Comparison of ENCODE assay signal across 9 cellular contexts in the genomic region with DNA sequence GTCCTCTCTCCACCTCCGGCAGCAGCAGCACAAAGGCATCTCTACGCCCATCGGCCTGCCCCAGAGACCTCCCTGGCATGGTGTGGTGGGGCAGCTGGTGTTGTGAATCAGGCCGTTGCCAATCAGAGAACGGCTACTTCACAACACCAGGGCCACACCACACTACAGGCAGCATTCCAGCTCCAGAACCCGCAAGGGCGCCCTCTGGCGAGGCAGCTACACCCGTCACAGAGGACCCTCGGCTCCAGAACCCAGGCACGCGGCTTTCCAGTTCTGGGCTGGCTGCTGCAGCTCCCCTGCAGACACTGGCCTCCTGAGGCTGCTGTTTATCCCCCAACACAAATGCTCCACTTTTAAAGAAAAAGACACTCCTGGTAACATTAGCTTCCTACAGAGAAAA.
A peak's percentile ranks its signal among the peaks of the same experiment; 100 is the strongest.
DNase-seq lines count a peak whose midpoint lies in the region; ATAC-seq and TF ChIP-seq lines count a peak whose summit lies in the region.
"Had no signal": no experiment of that assay in that cellular context is flagged by ENCODE, and none has a peak within 500 bp of the region (broad histone marks: within the 10 kb centered on the region; RNA-seq: fewer than 3 reads in every experiment).

No MANE protein-coding gene starts in this region.

- H3K36me3 Mint-ChIP-seq in T-cell (no peaks in the 10 kb centered on the region), endothelial cell (ENCODE audit: low read depth, unreplicated experiment) (no peaks in the 10 kb centered on the region), progenitor cell of endocrine pancreas (ENCODE audit: insufficient read depth) (peaks cover 2% of the 10 kb centered on the region)
- H3K36me3 Mint-ChIP-seq: activated naive CD8-positive, alpha-beta T cell had no signal

- DNase-seq in GM13976 (ENCODE audit: low spot score): peak; percentile 67
- peak in 20 of 34 experiments; percentile 2 to 29 (median 9) for DNase-seq in T-cell
- DNase-seq in endothelial cell (ENCODE audit: low spot score): peak; percentile 77
- DNase-seq in progenitor cell of endocrine pancreas (ENCODE audit: low spot score, unreplicated experiment): peak; percentile 31
- DNase-seq in EL: no peak

- CTCF ChIA-PET in T-cell (lab: Charles Lee): no interaction called here

- ATAC-seq in T-cell (replicated peaks in 1 of 4) (no peak), GM21515 (IDR thresholded peaks at IDR 0.05; ENCODE audit: unreplicated experiment) (no peak), HG03196 (IDR thresholded peaks at IDR 0.05; ENCODE audit: unreplicated experiment) (no peak)

- POLR2A ChIA-PET in T-cell (lab: Charles Lee): no interaction called here

- H3K4me1 Mint-ChIP-seq in T-cell (no peaks in the 10 kb centered on the region), endothelial cell (ENCODE audit: unreplicated experiment) (no peaks in the 10 kb centered on the region), progenitor cell of endocrine pancreas (ENCODE audit: low read depth) (peaks cover 5% of the 10 kb centered on the region)

- no peak overlapping the region for H3K27ac ChIP-seq in 22Rv1

- H3K4me3 Mint-ChIP-seq in T-cell (no peak overlapping the region), endothelial cell (ENCODE audit: unreplicated experiment) (no peak overlapping the region), progenitor cell of endocrine pancreas (ENCODE audit: low read depth) (no peak overlapping the region)
- H3K4me3 Mint-ChIP-seq: activated naive CD8-positive, alpha-beta T cell had no signal

- in situ Hi-C loops in GM13976 (cut with MboI; ENCODE audit: low sequenced_read_pairs, unreplicated experiment): no loop called here

- H3K9me3 Mint-ChIP-seq in T-cell: no peaks in the 10 kb centered on the region
- H3K9me3 Mint-ChIP-seq in endothelial cell (ENCODE audit: unreplicated experiment): no peaks in the 10 kb centered on the region
- no peaks in the 10 kb centered on the region for H3K9me3 Mint-ChIP-seq in progenitor cell of endocrine pancreas (ENCODE audit: low read depth)

- peak; percentile 80 for TF ChIP-seq CTCF in 22Rv1 (IDR thresholded peaks at IDR 0.05)
- TF ChIP-seq CTCF in GM13976 (IDR thresholded peaks at IDR 0.05; ENCODE audit: borderline replicate concordance, control extremely low read depth, extremely low read depth, insufficient read depth, missing control alignments): peak; percentile 47
- TF ChIP-seq CTCF in endothelial cell (IDR thresholded peaks at IDR 0.05; ENCODE audit: unreplicated experiment): peak; percentile 55
- peak; percentile 60 for TF ChIP-seq CTCF in progenitor cell of endocrine pancreas (IDR thresholded peaks at IDR 0.05; ENCODE audit: unreplicated experiment)

- H3K27ac Mint-ChIP-seq in T-cell (no peak overlapping the region), endothelial cell (ENCODE audit: unreplicated experiment) (no peak overlapping the region), progenitor cell of endocrine pancreas (no peak overlapping the region)
- H3K27ac Mint-ChIP-seq: activated naive CD8-positive, alpha-beta T cell had no signal

- H3K27me3 Mint-ChIP-seq in T-cell (peaks cover 11 to 25% of the 10 kb centered on the region in 2 donors), endothelial cell (ENCODE audit: unreplicated experiment) (peaks cover 4% of the 10 kb centered on the region), progenitor cell of endocrine pancreas (peaks cover 59% of the 10 kb centered on the region)
